ENCODE assay signal across 9 cellular contexts in genomic region chr6:41306187-41306854, GRCh38. TPM values are rescaled to one million over a fixed set of nuclear protein-coding genes. Genes with fewer than 3 reads are reported as not detected.
DNase-seq lines count a peak whose midpoint lies in the region; ATAC-seq and TF ChIP-seq lines count a peak whose summit lies in the region.
"Had no signal": no experiment of that assay in that cellular context is flagged by ENCODE, and none has a peak within 500 bp of the region (broad histone marks: within the 10 kb centered on the region; RNA-seq: fewer than 3 reads in every experiment).

No MANE protein-coding gene starts in this region.

- no peak overlapping the region for H3K27ac ChIP-seq in VCaP
- H3K27ac ChIP-seq in esophagus muscularis mucosa (replicated peaks in 1 of 4), result no peak overlapping the region
- no peak overlapping the region for H3K27ac ChIP-seq in parathyroid adenoma

- intact Hi-C loops in esophagus muscularis mucosa (cut with DNase I), result no loop called here

- peak; percentile 67 for TF ChIP-seq CTCF in GM12873 (IDR thresholded peaks at IDR 0.05; ENCODE audit: insufficient read depth, low read depth, low read length, missing control alignments)
- TF ChIP-seq CTCF in VCaP (conservative IDR thresholded peaks at IDR 0.05), result peak; percentile 76
- TF ChIP-seq CTCF in esophagus muscularis mucosa (IDR thresholded peaks at IDR 0.05), result peak; percentile 47 to 61 (median 51)
- TF ChIP-seq CTCF in parathyroid adenoma (IDR thresholded peaks at IDR 0.05), result peak; percentile 61

- H3K4me1 ChIP-seq in esophagus muscularis mucosa (no peaks in the 10 kb centered on the region), parathyroid adenoma (no peaks in the 10 kb centered on the region)

- TF ChIP-seq POLR2A in esophagus muscularis mucosa (IDR thresholded peaks at IDR 0.05; ENCODE audit: low read depth), result no peak

- H3K36me3 ChIP-seq in esophagus muscularis mucosa (no peaks in the 10 kb centered on the region), parathyroid adenoma (ENCODE audit: control insufficient read depth, insufficient read depth, low read length) (no peaks in the 10 kb centered on the region)

- H3K79me2 ChIP-seq in parathyroid adenoma, result no peaks in the 10 kb centered on the region

- TF ChIP-seq EP300 in esophagus muscularis mucosa (IDR thresholded peaks at IDR 0.05), result no peak

- H3K4me2 ChIP-seq in parathyroid adenoma (ENCODE audit: low read length), result no peak overlapping the region

- H2AFZ ChIP-seq in parathyroid adenoma, result no peak overlapping the region

- DNase-seq in AG20443 (ENCODE audit: low spot score), result peak; percentile 49
- DNase-seq in NCI-H2107 (lab: John Stamatoyannopoulos, UW), result peak; percentile 16
- no peak for DNase-seq in esophagus muscularis mucosa (ENCODE audit: extremely low spot score)

- H3K4me3 ChIP-seq in esophagus muscularis mucosa (no peak overlapping the region), parathyroid adenoma (ENCODE audit: low read depth, low read length) (no peak overlapping the region)

- peaks cover 0 to 34% (median 0%) of the 10 kb centered on the region in 4 donors for H3K27me3 ChIP-seq in esophagus muscularis mucosa
- no peaks in the 10 kb centered on the region for H3K27me3 ChIP-seq in parathyroid adenoma (ENCODE audit: control insufficient read depth, insufficient read depth, low read length)

- ATAC-seq in HG02885 (IDR thresholded peaks at IDR 0.05; ENCODE audit: poor library complexity, unreplicated experiment) (no peak), GM18519 (IDR thresholded peaks at IDR 0.05; ENCODE audit: low FRiP score, unreplicated experiment) (no peak)

- WGBS in esophagus muscularis mucosa, result 36% methylated on average over 13 of the region's 13 CpGs

- no peak overlapping the region for H3K9ac ChIP-seq in parathyroid adenoma

- H3K9me3 ChIP-seq in esophagus muscularis mucosa (peaks cover 0 to 3% (median 0%) of the 10 kb centered on the region in 4 donors), parathyroid adenoma (ENCODE audit: control insufficient read depth, low read length) (no peaks in the 10 kb centered on the region)

RNA-seq across cellular contexts. Expression of gene TREM1, which starts 19.8 kb away (rescaled TPM):
- 1 to 10 TPM; 1.1 to 9.3 (median 1.2) TPM for total RNA-seq in esophagus muscularis mucosa

RNA-seq across cellular contexts. Expression of gene NCR2, which starts 29.1 kb away (rescaled TPM):
- not detected for total RNA-seq in esophagus muscularis mucosa
- total RNA-seq: mononuclear cell had no signal
